In the genomic region with DNA sequence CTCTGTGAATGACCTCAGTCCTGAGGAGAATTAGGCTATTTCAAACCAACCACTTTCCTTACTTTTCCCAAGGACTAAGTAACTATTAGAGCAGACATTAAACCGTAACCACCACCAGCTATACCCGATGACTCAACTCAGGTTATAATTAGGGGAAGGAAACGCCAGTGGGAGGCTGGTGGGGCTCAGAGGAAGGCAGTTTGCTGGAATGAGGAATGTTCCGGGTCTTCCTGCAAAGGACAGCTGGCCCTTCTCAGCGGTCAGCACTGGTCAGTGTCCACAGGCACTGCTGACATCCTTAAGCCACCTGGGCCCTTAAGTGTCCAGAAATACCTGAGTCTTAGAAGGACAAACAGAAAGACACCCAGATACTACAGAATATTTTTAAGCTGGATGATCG, we compare ENCODE assay signal across 25 cellular contexts.
"Had no signal": no experiment of that assay in that cellular context is flagged by ENCODE, and none has a peak within 500 bp of the region (broad histone marks: within the 10 kb centered on the region; RNA-seq: fewer than 3 reads in every experiment).

No MANE protein-coding gene starts in this region.

- H3K9me3 ChIP-seq: sigmoid colon, spleen, thoracic aorta had no signal

- H3K27ac Mint-ChIP-seq: activated B cell treated with CpG ODN at 0.5 μM for 24 hours; activated CD4-positive, alpha-beta T cell treated with anti-CD3 and anti-CD28 coated beads for 36 hours; activated naive CD4-positive, alpha-beta T cell treated with anti-CD3 and anti-CD28 coated beads, Interleukin-2, amount 10 ng/mL, durations not matched to agents 7 days and 5 days; activated T-cell treated with anti-CD3 and anti-CD28 coated beads, Interleukin-2, amount 50 U/mL, for 72 hours; immature natural killer cell; naive B cell; T-helper 1 cell treated with Interleukin-12 subunit alpha and Interleukin-12 subunit beta and Interleukin-4 antibody, amounts not matched to agents 30 μg/mL and 1 μg/mL, for 36 hours; type B pancreatic cell had no signal

- DNase-seq: activated B cell treated with CpG ODN at 0.5 μM for 24 hours; activated CD4-positive, alpha-beta T cell treated with anti-CD3 and anti-CD28 coated beads for 36 hours; activated CD4-positive, alpha-beta T cell treated with anti-CD3 and anti-CD28 coated beads, Interleukin-2, amount 50 U/mL, for 4 hours; activated CD8-positive, alpha-beta memory T cell treated with anti-CD3 and anti-CD28 coated beads, Interleukin-2, amount 50 U/mL, for 48 hours; activated effector memory CD4-positive, alpha-beta T cell treated with Interleukin-2 at 50 U/mL for 16 hours; activated naive CD4-positive, alpha-beta T cell treated with anti-CD3 and anti-CD28 coated beads, Interleukin-2, amount 10 ng/mL, durations not matched to agents 7 days and 5 days; activated T-cell treated with anti-CD3 and anti-CD28 coated beads, Interleukin-2, amount 50 U/mL, for 72 hours; amygdala; cortex of kidney; foreskin keratinocyte; immature natural killer cell; kidney glomerular epithelial cell; mesenchymal stem cell; naive B cell; occipital lobe; retina; sigmoid colon; spleen; stimulated activated CD4-positive, alpha-beta T cell treated with anti-CD3 and anti-CD28 coated beads, Interleukin-4, amount 100 ng/mL, for 1 hour; stimulated activated naive CD4-positive, alpha-beta T cell treated with Interleukin-2 at 50 U/mL for 16 hours; T1000 had no signal

- H3K9me3 Mint-ChIP-seq: activated B cell treated with CpG ODN at 0.5 μM for 24 hours; activated naive CD4-positive, alpha-beta T cell treated with anti-CD3 and anti-CD28 coated beads, Interleukin-2, amount 10 ng/mL, durations not matched to agents 7 days and 5 days; naive B cell; T-helper 1 cell treated with Interleukin-12 subunit alpha and Interleukin-12 subunit beta and Interleukin-4 antibody, amounts not matched to agents 30 μg/mL and 1 μg/mL, for 36 hours; type B pancreatic cell had no signal

- ATAC-seq: activated CD4-positive, alpha-beta T cell treated with anti-CD3 and anti-CD28 coated beads for 36 hours; activated T-cell treated with anti-CD3 and anti-CD28 coated beads, Interleukin-2, amount 50 U/mL, for 72 hours; foreskin keratinocyte had no signal

- H3K36me3 ChIP-seq: sigmoid colon, spleen, thoracic aorta had no signal

- H3K4me3 ChIP-seq: sigmoid colon, spleen, thoracic aorta had no signal

- H3K4me1 ChIP-seq: sigmoid colon, spleen had no signal

- H3K27me3 Mint-ChIP-seq: activated naive CD4-positive, alpha-beta T cell treated with anti-CD3 and anti-CD28 coated beads, Interleukin-2, amount 10 ng/mL, durations not matched to agents 7 days and 5 days; type B pancreatic cell had no signal

- H3K4me3 Mint-ChIP-seq: activated B cell treated with CpG ODN at 0.5 μM for 24 hours; activated CD4-positive, alpha-beta T cell treated with anti-CD3 and anti-CD28 coated beads for 36 hours; activated naive CD4-positive, alpha-beta T cell treated with anti-CD3 and anti-CD28 coated beads, Interleukin-2, amount 10 ng/mL, durations not matched to agents 7 days and 5 days; activated T-cell treated with anti-CD3 and anti-CD28 coated beads, Interleukin-2, amount 50 U/mL, for 72 hours; immature natural killer cell; naive B cell; neural crest cell; T-helper 1 cell treated with Interleukin-12 subunit alpha and Interleukin-12 subunit beta and Interleukin-4 antibody, amounts not matched to agents 30 μg/mL and 1 μg/mL, for 36 hours; type B pancreatic cell had no signal

- H3K4me1 Mint-ChIP-seq: activated B cell treated with CpG ODN at 0.5 μM for 24 hours; activated CD4-positive, alpha-beta T cell treated with anti-CD3 and anti-CD28 coated beads for 36 hours; activated naive CD4-positive, alpha-beta T cell treated with anti-CD3 and anti-CD28 coated beads, Interleukin-2, amount 10 ng/mL, durations not matched to agents 7 days and 5 days; immature natural killer cell; naive B cell had no signal

- H3K36me3 Mint-ChIP-seq: activated naive CD4-positive, alpha-beta T cell treated with anti-CD3 and anti-CD28 coated beads, Interleukin-2, amount 10 ng/mL, durations not matched to agents 7 days and 5 days; immature natural killer cell; naive B cell; type B pancreatic cell had no signal
